9 cellular contexts compared by ENCODE assay signal in the genomic region with DNA sequence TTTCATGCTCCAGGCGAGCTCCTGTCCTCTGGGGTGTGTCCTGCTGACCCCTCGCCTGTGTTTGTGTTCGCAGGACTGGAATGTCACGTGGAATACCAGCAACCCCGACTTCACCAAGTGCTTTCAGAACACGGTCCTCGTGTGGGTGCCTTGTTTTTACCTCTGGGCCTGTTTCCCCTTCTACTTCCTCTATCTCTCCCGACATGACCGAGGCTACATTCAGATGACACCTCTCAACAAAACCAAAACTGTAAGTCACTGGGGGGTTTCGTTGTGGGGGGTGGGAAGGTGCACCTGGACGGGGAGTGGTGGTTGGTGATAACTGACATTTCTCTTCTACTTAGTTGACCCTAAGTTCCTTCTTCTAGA. TPM values are rescaled to one million over a fixed set of nuclear protein-coding genes. Genes with fewer than 3 reads are reported as not detected.
A peak's percentile ranks its signal among the peaks of the same experiment; 100 is the strongest.
DNase-seq lines count a peak whose midpoint lies in the region; ATAC-seq, FAIRE-seq and TF ChIP-seq lines count a peak whose summit lies in the region.
"Had no signal": no experiment of that assay in that cellular context is flagged by ENCODE, and none has a peak within 500 bp of the region (broad histone marks: within the 10 kb centered on the region; RNA-seq: fewer than 3 reads in every experiment).

No MANE protein-coding gene starts in this region.

- H3K9me3 ChIP-seq in CD4-positive, alpha-beta memory T cell (ENCODE audit: control insufficient read depth in 1 of 2, low read length in 2 of 2): no peaks in the 10 kb centered on the region
- no peaks in the 10 kb centered on the region for H3K9me3 ChIP-seq in astrocyte (ENCODE audit: insufficient read depth, low read depth, low read length)
- no peaks in the 10 kb centered on the region for H3K9me3 ChIP-seq in PC-3 (ENCODE audit: low read length)
- H3K9me3 ChIP-seq in A673 (ENCODE audit: low read depth, low read length, poor library complexity, severe bottlenecking): no peaks in the 10 kb centered on the region

- H3K9me3 Mint-ChIP-seq in CD4-positive, alpha-beta memory T cell: peaks cover 0 to 3% (median 0%) of the 10 kb centered on the region in 8 donors
- H3K9me3 Mint-ChIP-seq in astrocyte (ENCODE audit: unreplicated experiment): no peaks in the 10 kb centered on the region

- H3K4me3 ChIP-seq in CD4-positive, alpha-beta memory T cell (ENCODE audit: low read length in 2 of 2): no peak overlapping the region
- H3K4me3 ChIP-seq in astrocyte (ENCODE audit: insufficient read depth, low read depth, low read length) (no peak overlapping the region), PC-3 (ENCODE audit: low read length) (no peak overlapping the region), A673 (ENCODE audit: low read depth, low read length, poor library complexity, severe bottlenecking) (no peak overlapping the region)

- no peaks in the 10 kb centered on the region for H3K4me1 ChIP-seq in CD4-positive, alpha-beta memory T cell (ENCODE audit: insufficient read depth, low read length)
- peaks cover 24% of the 10 kb centered on the region for H3K4me1 ChIP-seq in astrocyte (ENCODE audit: insufficient read depth, low read length)
- H3K4me1 ChIP-seq in PC-3 (ENCODE audit: insufficient read depth, low read length): peaks cover 9% of the 10 kb centered on the region
- peaks cover 9% of the 10 kb centered on the region for H3K4me1 ChIP-seq in A673 (ENCODE audit: insufficient read depth, low read length, poor library complexity, severe bottlenecking)

- H3K4me3 Mint-ChIP-seq in CD4-positive, alpha-beta memory T cell: no peak overlapping the region
- no peak overlapping the region for H3K4me3 Mint-ChIP-seq in astrocyte (ENCODE audit: unreplicated experiment)

- no peak for TF ChIP-seq CTCF in astrocyte (IDR thresholded peaks at IDR 0.05; ENCODE audit: insufficient read depth, low read depth, low read length)
- TF ChIP-seq CTCF in PC-3 (conservative IDR thresholded peaks at IDR 0.05; ENCODE audit: low read depth, low read length): no peak
- TF ChIP-seq CTCF in A673 (conservative IDR thresholded peaks at IDR 0.05; ENCODE audit: low read depth, low read length): no peak

- ATAC-seq in GM19351 (IDR thresholded peaks at IDR 0.05; ENCODE audit: unreplicated experiment): peak; percentile 79
- peak; percentile 62 for ATAC-seq in HG03139 (IDR thresholded peaks at IDR 0.05; ENCODE audit: unreplicated experiment)
- no peak for ATAC-seq in PC-3

- peaks cover 11 to 34% (median 19%) of the 10 kb centered on the region in 4 donors for H3K4me1 Mint-ChIP-seq in CD4-positive, alpha-beta memory T cell
- peaks cover 17% of the 10 kb centered on the region for H3K4me1 Mint-ChIP-seq in astrocyte (ENCODE audit: low read depth, unreplicated experiment)

- H3K79me2 ChIP-seq in astrocyte (ENCODE audit: insufficient read depth, low read length) (peaks cover 42% of the 10 kb centered on the region), PC-3 (ENCODE audit: low read length) (peaks cover 17% of the 10 kb centered on the region)

- no peaks in the 10 kb centered on the region for H3K9me2 ChIP-seq in PC-3 (replicated peaks; ENCODE audit: low read length)

- no peak for FAIRE-seq in astrocyte (lab: Jason Lieb, UNC)
- FAIRE-seq: keratinocyte had no signal

- H3K27ac ChIP-seq in CD4-positive, alpha-beta memory T cell (ENCODE audit: low read depth, low read length): no peak overlapping the region
- no peak overlapping the region for H3K27ac ChIP-seq in astrocyte (ENCODE audit: low read depth, low read length)
- H3K27ac ChIP-seq in PC-3 (ENCODE audit: low read length): no peak overlapping the region
- no peak overlapping the region for H3K27ac ChIP-seq in A673 (ENCODE audit: low read depth, low read length, poor library complexity, severe bottlenecking)

- no TSS peak for BruUV-seq in PC-3 (replicated peaks; lab: Mats Ljungman, UMichigan)
- no TSS peak for BruUV-seq in A673 (replicated peaks; lab: Mats Ljungman, UMichigan)

- H3K36me3 Mint-ChIP-seq in CD4-positive, alpha-beta memory T cell: peaks cover 45% of the 10 kb centered on the region in 2 donors
- peaks cover 9% of the 10 kb centered on the region for H3K36me3 Mint-ChIP-seq in astrocyte (ENCODE audit: low read depth, unreplicated experiment)

- H2AFZ ChIP-seq in astrocyte (ENCODE audit: low read depth, low read length) (no peak overlapping the region), PC-3 (ENCODE audit: low read length) (no peak overlapping the region)

- H3K36me3 ChIP-seq in CD4-positive, alpha-beta memory T cell (ENCODE audit: insufficient read depth, low read length): peaks cover 31% of the 10 kb centered on the region
- H3K36me3 ChIP-seq in astrocyte (ENCODE audit: insufficient read depth, low read length) (peaks cover 10% of the 10 kb centered on the region), PC-3 (ENCODE audit: low read depth, low read length) (no peaks in the 10 kb centered on the region; the same call in 1 of the 2 replicates), A673 (ENCODE audit: insufficient read depth, low read length, poor library complexity, severe bottlenecking) (no peaks in the 10 kb centered on the region)

- H3K27ac Mint-ChIP-seq in CD4-positive, alpha-beta memory T cell: peak overlapping the region in 6 of 7 donors; percentile 68 to 90 (median 81)
- H3K27ac Mint-ChIP-seq in astrocyte (ENCODE audit: unreplicated experiment): peak overlapping the region; percentile 53

- H3K27me3 ChIP-seq in CD4-positive, alpha-beta memory T cell (ENCODE audit: insufficient read depth, low read length): no peaks in the 10 kb centered on the region
- H3K27me3 ChIP-seq in astrocyte (ENCODE audit: insufficient read depth, low read length) (no peaks in the 10 kb centered on the region), PC-3 (ENCODE audit: low read length) (no peaks in the 10 kb centered on the region), A673 (replicated peaks; ENCODE audit: insufficient read depth, low read depth, low read length, poor library complexity) (no peaks in the 10 kb centered on the region)

- intact Hi-C loops in CD4-positive, alpha-beta memory T cell (cut with micrococcal nuclease): no loop called here
- intact Hi-C loops in PC-3 (cut with micrococcal nuclease) (no loop called here), A673 (cut with micrococcal nuclease; ENCODE audit: unreplicated experiment) (no loop called here)

- H3K9ac ChIP-seq in astrocyte (ENCODE audit: low read length): no peak overlapping the region
- H3K9ac ChIP-seq in PC-3 (ENCODE audit: low read length): no peak overlapping the region

- H4K20me1 ChIP-seq in astrocyte (ENCODE audit: insufficient read depth, low read length) (peaks cover 14% of the 10 kb centered on the region), PC-3 (ENCODE audit: low read length) (no peaks in the 10 kb centered on the region)

- H3K27me3 Mint-ChIP-seq in CD4-positive, alpha-beta memory T cell: no peaks in the 10 kb centered on the region
- no peaks in the 10 kb centered on the region for H3K27me3 Mint-ChIP-seq in astrocyte (ENCODE audit: low read depth, unreplicated experiment)

- no peak overlapping the region for H3K4me2 ChIP-seq in astrocyte (ENCODE audit: low read length)
- H3K4me2 ChIP-seq in PC-3 (ENCODE audit: low read length): no peak overlapping the region

- H3F3A ChIP-seq in PC-3 (ENCODE audit: low read length, unreplicated experiment): no peaks in the 10 kb centered on the region

- DNase-seq in CD4-positive, alpha-beta memory T cell: no peak
- no peak for DNase-seq in astrocyte (ENCODE audit: low read depth)
- DNase-seq in PC-3: no peak
- DNase-seq in A673 (ENCODE audit: low spot score): no peak
- DNase-seq in nucleus accumbens (lab: John Stamatoyannopoulos, UW): no peak
- DNase-seq in cortex of kidney (lab: John Stamatoyannopoulos, UW): no peak

- CTCF ChIA-PET in CD4-positive, alpha-beta memory T cell (lab: Charles Lee; ENCODE audit: partially characterized antibody): no interaction called here
- CTCF ChIA-PET in PC-3 (lab: Charles Lee) (no interaction called here), A673 (lab: Charles Lee) (no interaction called here)

- POLR2A ChIA-PET in CD4-positive, alpha-beta memory T cell (lab: Charles Lee; ENCODE audit: partially characterized antibody): no interaction called here
- POLR2A ChIA-PET in PC-3 (lab: Charles Lee; ENCODE audit: unreplicated experiment) (no interaction called here), A673 (lab: Charles Lee; ENCODE audit: low non-redundant PET) (no interaction called here)

RNA-seq across cellular contexts. Expression of a gene that starts 58.3 kb away (rescaled TPM):
- 10 to 100 TPM; 57.3 to 69.9 TPM for total RNA-seq in CD4-positive, alpha-beta memory T cell
- polyA plus RNA-seq in CD4-positive, alpha-beta memory T cell: 10 to 100 TPM in 1 of 2 donors, 1 to 10 TPM in 1; 1.9 to 11.0 TPM
- total RNA-seq in astrocyte (42.1 and 45.4 TPM in 2 replicates), PC-3 (2014; rRNA removed) (16.1 and 29.0 TPM in 2 replicates), A673 (2021) (25.0 and 32.1 TPM in 2 replicates)
